8 cellular contexts compared by ENCODE assay signal in the genomic region with DNA sequence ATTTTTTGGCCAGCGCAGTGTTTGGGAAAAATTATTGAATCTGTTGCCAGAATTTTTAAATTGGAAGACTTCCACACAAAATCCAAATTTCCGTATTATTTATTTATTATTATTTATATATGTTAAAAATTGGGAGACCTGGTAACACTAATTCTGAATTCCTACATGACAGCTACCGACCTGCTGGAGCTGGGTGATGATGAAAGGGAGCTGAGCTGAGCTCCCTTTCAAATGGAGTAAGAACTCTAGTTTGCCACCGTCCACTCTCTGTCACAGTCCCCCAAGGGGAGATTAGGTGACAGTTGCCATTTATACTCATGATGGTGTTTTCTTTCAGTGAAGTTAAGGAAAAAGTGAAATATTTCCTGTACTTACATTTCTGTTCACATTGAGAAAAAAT. TPM values are rescaled to one million over a fixed set of nuclear protein-coding genes. Genes with fewer than 3 reads are reported as not detected.
DNase-seq lines count a peak whose midpoint lies in the region; ATAC-seq, FAIRE-seq and TF ChIP-seq lines count a peak whose summit lies in the region.

No MANE protein-coding gene starts in this region.

- no peak overlapping the region for H4K91ac ChIP-seq in mesenchymal stem cell (ENCODE audit: low read length)

- peaks cover 3% of the 10 kb centered on the region for H3K9me3 Mint-ChIP-seq in astrocyte (ENCODE audit: unreplicated experiment)

- peaks cover 4 to 62% (median 46%) of the 10 kb centered on the region in 9 donors for H3K4me1 ChIP-seq in heart right ventricle
- peaks cover 14% of the 10 kb centered on the region for H3K4me1 ChIP-seq in astrocyte (ENCODE audit: insufficient read depth, low read length)
- H3K4me1 ChIP-seq in mesenchymal stem cell (ENCODE audit: control insufficient read depth, insufficient read depth, low read depth, low read length) = peaks cover 11% of the 10 kb centered on the region
- H3K4me1 ChIP-seq in uterus = peaks cover 0 to 5% of the 10 kb centered on the region in 2 donors
- H3K4me1 ChIP-seq in adrenal gland (replicated peaks in 1 of 2) = peaks cover 12 to 33% of the 10 kb centered on the region in 2 donors

- no peak for DNase-seq in heart right ventricle
- no peak for DNase-seq in Right ventricle myocardium superior
- no peak for DNase-seq in astrocyte (ENCODE audit: low read depth)
- DNase-seq in mesenchymal stem cell = no peak
- no peak for DNase-seq in uterus
- DNase-seq in adrenal gland = no peak
- no peak for DNase-seq in NCI-H2029 (lab: John Stamatoyannopoulos, UW)

- H3K4me1 Mint-ChIP-seq in astrocyte (ENCODE audit: low read depth, unreplicated experiment) = peaks cover 7% of the 10 kb centered on the region

- peak overlapping the region; percentile 81 for H3K27ac Mint-ChIP-seq in astrocyte (ENCODE audit: unreplicated experiment)

- H3K36me3 ChIP-seq in heart right ventricle (no peaks in the 10 kb centered on the region), astrocyte (ENCODE audit: insufficient read depth, low read length) (no peaks in the 10 kb centered on the region), mesenchymal stem cell (ENCODE audit: control insufficient read depth in 1 of 2, insufficient read depth in 2 of 2, low read depth in 1 of 2, low read length in 2 of 2) (no peaks in the 10 kb centered on the region), uterus (no peaks in the 10 kb centered on the region), adrenal gland (replicated peaks in 1 of 2) (no peaks in the 10 kb centered on the region)

- H2BK15ac ChIP-seq in mesenchymal stem cell (ENCODE audit: low read depth, poor library complexity, severe bottlenecking) = no peak overlapping the region

- H4K20me1 ChIP-seq in astrocyte (ENCODE audit: insufficient read depth, low read length) = peaks cover 50% of the 10 kb centered on the region

- H2AFZ ChIP-seq in astrocyte (ENCODE audit: low read depth, low read length) (no peak overlapping the region), mesenchymal stem cell (ENCODE audit: low read depth, low read length) (no peak overlapping the region)

- no peak overlapping the region for H3K14ac ChIP-seq in mesenchymal stem cell (ENCODE audit: low read length in 2 of 2)

- H3K23ac ChIP-seq in mesenchymal stem cell (ENCODE audit: low read length in 2 of 2) = no peak overlapping the region

- 20 to 32% methylated on average over 4 of the region's 4 CpGs for WGBS in heart right ventricle, 2 donors
- WGBS in mesenchymal stem cell = 60% methylated on average over 1 of the region's 4 CpGs
- WGBS in adrenal gland, 4 donors = 13 to 25% (median 21%) methylated on average over 4 of the region's 4 CpGs

- H3K4me2 ChIP-seq in astrocyte (ENCODE audit: low read length) (peak overlapping the region; percentile 100), mesenchymal stem cell (ENCODE audit: low read length, poor library complexity, severe bottlenecking) (peak overlapping the region; percentile 97)

- H3K9me3 ChIP-seq in heart right ventricle (no peaks in the 10 kb centered on the region), astrocyte (ENCODE audit: insufficient read depth, low read depth, low read length) (no peaks in the 10 kb centered on the region), mesenchymal stem cell (ENCODE audit: control insufficient read depth, low read length) (no peaks in the 10 kb centered on the region), uterus (no peaks in the 10 kb centered on the region), adrenal gland (replicated peaks in 1 of 3) (no peaks in the 10 kb centered on the region)

- H3K4ac ChIP-seq in mesenchymal stem cell (ENCODE audit: low read depth in 1 of 2, low read length in 2 of 2) = no peak overlapping the region

- no peak overlapping the region for H2BK12ac ChIP-seq in mesenchymal stem cell (ENCODE audit: low read length in 2 of 2)

- peak overlapping the region in 8 of 10 donors; percentile 90 to 97 (median 95) for H3K27ac ChIP-seq in heart right ventricle
- no peak overlapping the region for H3K27ac ChIP-seq in astrocyte (ENCODE audit: low read depth, low read length)
- no peak overlapping the region for H3K27ac ChIP-seq in mesenchymal stem cell (ENCODE audit: low read length, poor library complexity, severe bottlenecking)
- peak overlapping the region; percentile 97 to 98 for H3K27ac ChIP-seq in uterus
- H3K27ac ChIP-seq in adrenal gland = peak overlapping the region in 2 of 5 donors; percentile 86 to 98

- intact Hi-C loops in heart right ventricle (cut with DNase I) (loop anchor here in 5 of 10 donors (5.0 to 10.0 kb wide), 5 partner anchors 41 to 81 kb away; no protein-coding TSS in a partner anchor), Right ventricle myocardium superior (cut with DNase I) (loop anchor here (10.0 kb wide), 1 partner anchor 64 kb away; no protein-coding TSS in a partner anchor), uterus (cut with DNase I; ENCODE audit: low total_unique reads) (no loop called here), adrenal gland (cut with DNase I) (no loop called here)

- no peak for TF ChIP-seq POLR2A in uterus (IDR thresholded peaks at IDR 0.05)
- no peak for TF ChIP-seq POLR2A in adrenal gland (IDR thresholded peaks at IDR 0.05)

- H3K36me3 Mint-ChIP-seq in astrocyte (ENCODE audit: low read depth, unreplicated experiment) = peaks cover 4% of the 10 kb centered on the region

- peaks cover 55% of the 10 kb centered on the region for H3K79me2 ChIP-seq in astrocyte (ENCODE audit: insufficient read depth, low read length)

- no peak overlapping the region for H3K18ac ChIP-seq in mesenchymal stem cell (ENCODE audit: low read depth in 1 of 2, low read length in 2 of 2)

- H3K4me3 Mint-ChIP-seq in astrocyte (ENCODE audit: unreplicated experiment) = peak overlapping the region; percentile 98

- no peaks in the 10 kb centered on the region for H3K27me3 ChIP-seq in heart right ventricle
- no peaks in the 10 kb centered on the region for H3K27me3 ChIP-seq in astrocyte (ENCODE audit: insufficient read depth, low read length)
- H3K27me3 ChIP-seq in mesenchymal stem cell (ENCODE audit: control insufficient read depth in 1 of 2, insufficient read depth in 1 of 2, low read length in 2 of 2) = no peaks in the 10 kb centered on the region
- H3K27me3 ChIP-seq in uterus = no peaks in the 10 kb centered on the region
- H3K27me3 ChIP-seq in adrenal gland = no peaks in the 10 kb centered on the region

- H3K9ac ChIP-seq in astrocyte (ENCODE audit: low read length) (peak overlapping the region; percentile 85), mesenchymal stem cell (ENCODE audit: low read length) (peak overlapping the region; percentile 90)

- no peak overlapping the region for H2BK5ac ChIP-seq in mesenchymal stem cell (ENCODE audit: low read depth, low read length, poor library complexity, severe bottlenecking)

- no peak for FAIRE-seq in astrocyte (lab: Jason Lieb, UNC)

- H3K27me3 Mint-ChIP-seq in astrocyte (ENCODE audit: low read depth, unreplicated experiment) = no peaks in the 10 kb centered on the region

- H2BK120ac ChIP-seq in mesenchymal stem cell (ENCODE audit: low read depth, low read length) = no peak overlapping the region

- H3K4me3 ChIP-seq in heart right ventricle (peak overlapping the region; percentile 53 to 96 (median 90)), astrocyte (ENCODE audit: insufficient read depth, low read depth, low read length) (peak overlapping the region; percentile 83), mesenchymal stem cell (ENCODE audit: insufficient read depth in 1 of 2, low read depth in 1 of 2, low read length in 2 of 2) (peak overlapping the region in 1 of 2 experiments; percentile 97), uterus (peak overlapping the region; percentile 45 to 92), adrenal gland (peak overlapping the region in 2 of 4 donors; percentile 78 to 86)

- H4K8ac ChIP-seq in mesenchymal stem cell (ENCODE audit: low read length) = no peak overlapping the region

- peak in 1 of 8 donors; percentile 35 for ATAC-seq in heart right ventricle
- no peak for ATAC-seq in Right ventricle myocardium superior (ENCODE audit: poor library complexity)
- ATAC-seq in GM18907 (IDR thresholded peaks at IDR 0.05; ENCODE audit: unreplicated experiment) = no peak

- H2AK5ac ChIP-seq in mesenchymal stem cell (ENCODE audit: low read length, severe bottlenecking) = no peak overlapping the region

- TF ChIP-seq CTCF in heart right ventricle (IDR thresholded peaks at IDR 0.05) (no peak), astrocyte (IDR thresholded peaks at IDR 0.05; ENCODE audit: insufficient read depth, low read depth, low read length) (no peak), uterus (IDR thresholded peaks at IDR 0.05) (no peak), adrenal gland (IDR thresholded peaks at IDR 0.05) (no peak)

- H3K79me1 ChIP-seq in mesenchymal stem cell (replicated peaks; ENCODE audit: low read length, poor library complexity, severe bottlenecking) = peaks cover 25% of the 10 kb centered on the region

RNA-seq across cellular contexts. Expression of a gene that starts 1.4 kb away (rescaled TPM):
- total RNA-seq in heart right ventricle = 10 to 100 TPM; 25.1 to 34.9 (median 29.4) TPM
- polyA plus RNA-seq in heart right ventricle = 10 to 100 TPM; 11.5 to 12.8 TPM
- total RNA-seq in Right ventricle myocardium superior = 27.2 TPM
- total RNA-seq in astrocyte = 21.4 and 22.2 TPM in 2 replicates
- polyA plus RNA-seq in mesenchymal stem cell (2013, experiment 1 of 2) = 15.5 TPM
- polyA plus RNA-seq in mesenchymal stem cell (2013, experiment 2 of 2) = 15.0 TPM
- 10 to 100 TPM; 18.4 to 89.4 (median 40.9) TPM for total RNA-seq in uterus
- total RNA-seq in adrenal gland = 10 to 100 TPM; 24.1 to 46.7 (median 37.3) TPM
- 10 to 100 TPM; 11.5 to 20.9 (median 19.7) TPM for polyA plus RNA-seq in adrenal gland

Comparison
In these comparisons a context has a peak if more than half of its experiments do, and no peak if none do; other contexts are left out.
1. H3K27ac ChIP-seq: peak in heart right ventricle (8 of 10) and uterus (2 of 2); none in astrocyte (single experiment) and mesenchymal stem cell (single experiment).